Comparison of ENCODE assay signal across 8 cellular contexts in genomic region chr4:128061566-128062536, GRCh38. TPM values are rescaled to one million over a fixed set of nuclear protein-coding genes. Genes with fewer than 3 reads are reported as not detected.
DNase-seq lines count a peak whose midpoint lies in the region; ATAC-seq and TF ChIP-seq lines count a peak whose summit lies in the region.

No MANE protein-coding gene starts in this region.

- H2AK9ac ChIP-seq in IMR-90 (replicated peaks; ENCODE audit: low read depth, low read length, poor library complexity): peak overlapping the region; percentile 95

- H3K56ac ChIP-seq in IMR-90 (ENCODE audit: extremely low read depth, insufficient read depth, low read length): peak overlapping the region; percentile 16; the same call in 1 of the 2 replicates

- H3K9me3 ChIP-seq in DND-41 (ENCODE audit: insufficient read depth, low read length, severe bottlenecking): no peaks in the 10 kb centered on the region
- H3K9me3 ChIP-seq in IMR-90 (ENCODE audit: control insufficient read depth, insufficient read depth, low read length): no peaks in the 10 kb centered on the region
- no peaks in the 10 kb centered on the region for H3K9me3 ChIP-seq in neutrophil
- H3K9me3 ChIP-seq in subcutaneous abdominal adipose tissue (ENCODE audit: control insufficient read depth in 5 of 5, low read length in 5 of 5): no peaks in the 10 kb centered on the region

- no peaks in the 10 kb centered on the region for H3K9me1 ChIP-seq in IMR-90 (ENCODE audit: insufficient read depth, low read length)

- H2BK120ac ChIP-seq in IMR-90 (ENCODE audit: low read depth, low read length): no peak overlapping the region; the same call in 1 of the 2 replicates

- H3K27me3 ChIP-seq in DND-41 (ENCODE audit: insufficient read depth, low read length, poor library complexity) (no peaks in the 10 kb centered on the region), IMR-90 (ENCODE audit: control insufficient read depth, insufficient read depth, low read length) (no peaks in the 10 kb centered on the region), neutrophil (peaks cover 5% of the 10 kb centered on the region), subcutaneous abdominal adipose tissue (ENCODE audit: control insufficient read depth in 5 of 5, insufficient read depth in 4 of 5, low read length in 5 of 5) (no peaks in the 10 kb centered on the region)

- H2BK15ac ChIP-seq in IMR-90 (ENCODE audit: low read depth, low read length): no peak overlapping the region

- ATAC-seq in DND-41 (ENCODE audit: insufficient read depth, low read depth): peak; percentile 44
- ATAC-seq in GM21619 (IDR thresholded peaks at IDR 0.05; ENCODE audit: unreplicated experiment): peak; percentile 35
- ATAC-seq in IMR-90 (ENCODE audit: low read depth): peak; percentile 31

- TF ChIP-seq POLR2A in IMR-90 (IDR thresholded peaks at IDR 0.05; ENCODE audit: low read depth, low read length): no peak

- peak; percentile 32 for TF ChIP-seq CTCF in DND-41 (IDR thresholded peaks at IDR 0.05; ENCODE audit: borderline replicate concordance, extremely low read depth, low read length, poor library complexity, severe bottlenecking)
- TF ChIP-seq CTCF in IMR-90 (conservative IDR thresholded peaks at IDR 0.05; ENCODE audit: low read depth, low read length): no peak
- TF ChIP-seq CTCF in RWPE1 (conservative IDR thresholded peaks at IDR 0.05; ENCODE audit: low read depth): no peak; the same call in 1 of the 2 replicates
- TF ChIP-seq CTCF in neutrophil (IDR thresholded peaks at IDR 0.05): no peak

- peak overlapping the region; percentile 56 for H2BK5ac ChIP-seq in IMR-90 (ENCODE audit: low read depth, low read length, poor library complexity, severe bottlenecking)

- H4K91ac ChIP-seq in IMR-90 (ENCODE audit: insufficient read depth, low read depth, low read length): no peak overlapping the region

- 0% methylated on average over 28 of the region's 101 CpGs; no CpG with 5 or more reads in 1 of the 2 experiments for WGBS in IMR-90 (ENCODE audit: extremely low coverage in 2 of 2, insufficient read length in 1 of 2), 2 experiments

- H3K4me1 ChIP-seq in DND-41 (ENCODE audit: insufficient read depth, low read length): peaks cover 20% of the 10 kb centered on the region
- H3K4me1 ChIP-seq in IMR-90 (ENCODE audit: control insufficient read depth, insufficient read depth, low read length): no peaks in the 10 kb centered on the region
- H3K4me1 ChIP-seq in neutrophil (ENCODE audit: control insufficient read depth in 1 of 2, insufficient read depth in 1 of 2, low read depth in 1 of 2, low read length in 1 of 2): peaks cover 16 to 20% of the 10 kb centered on the region in 2 experiments
- peaks cover 0 to 17% (median 15%) of the 10 kb centered on the region in 5 donors for H3K4me1 ChIP-seq in subcutaneous abdominal adipose tissue (ENCODE audit: control insufficient read depth in 5 of 5, insufficient read depth in 5 of 5, low read length in 5 of 5)

- no peak overlapping the region for H4K8ac ChIP-seq in IMR-90 (ENCODE audit: low read depth in 2 of 2, low read length in 2 of 2)

- H3K14ac ChIP-seq in IMR-90 (replicated peaks; ENCODE audit: low read depth, low read length): 0 out of 2 replicates have a peak overlapping the region, but pooled peaks have one; percentile 10

- H2AFZ ChIP-seq in DND-41 (ENCODE audit: low read depth, low read length) (peak overlapping the region; percentile 97), IMR-90 (replicated peaks; ENCODE audit: low read length, poor library complexity) (peak overlapping the region; percentile 99)

- POLR2A ChIA-PET in IMR-90 (lab: Charles Lee; ENCODE audit: unreplicated experiment): interaction anchor here (0.6 kb wide), 2 partner anchors 107 to 280 kb away, joined by 14 to 21 read pairs; partner anchors contain the start of gene HSPA4L
- POLR2A ChIA-PET in RWPE1 (lab: Yijun Ruan, JAX; ENCODE audit: low non-redundant PET): interaction anchor here (0.6 to 1.9 kb wide), 2 partner anchors 96 to 97 kb away, joined by 3 to 15 read pairs; partner anchors contain the start of genes ABHD18 and MFSD8

- H3K79me2 ChIP-seq in DND-41 (ENCODE audit: insufficient read depth, low read length): peaks cover 55% of the 10 kb centered on the region

- H3K4me3 ChIP-seq in DND-41 (ENCODE audit: low read depth in 1 of 2, low read length in 2 of 2): peak overlapping the region; percentile 70 to 76; a peak in 3 of 4 replicates
- H3K4me3 ChIP-seq in IMR-90 (ENCODE audit: insufficient read depth, low read depth, low read length): peak overlapping the region; percentile 77
- peak overlapping the region; percentile 74 to 78 for H3K4me3 ChIP-seq in neutrophil (ENCODE audit: low read depth in 1 of 2, low read length in 1 of 2)
- peak overlapping the region; percentile 52 to 88 (median 79) for H3K4me3 ChIP-seq in subcutaneous abdominal adipose tissue (ENCODE audit: low read depth in 1 of 5, low read length in 5 of 5)

- intact Hi-C loops in IMR-90 (cut with micrococcal nuclease): loop anchor here (2.0 to 10.0 kb wide), 3 partner anchors 97 to 279 kb away; partner anchors contain the start of genes ABHD18, HSPA4L, MFSD8 and PGRMC2

- DNase-seq in DND-41 (peak; percentile 57), IMR-90 (peak; percentile 15), RWPE1 (ENCODE audit: low spot score) (peak; percentile 64), germinal center (ENCODE audit: low spot score) (peak; percentile 66)
- peak; percentile 19 to 37 (median 30) for DNase-seq in activated naive CD4-positive, alpha-beta T cell (lab: John Stamatoyannopoulos, UW)

- H3K36me3 ChIP-seq in DND-41 (ENCODE audit: insufficient read depth, low read length): no peaks in the 10 kb centered on the region; the same call in 1 of the 2 replicates
- no peaks in the 10 kb centered on the region for H3K36me3 ChIP-seq in IMR-90 (ENCODE audit: control insufficient read depth, insufficient read depth, low read length)
- H3K36me3 ChIP-seq in neutrophil: no peaks in the 10 kb centered on the region
- H3K36me3 ChIP-seq in subcutaneous abdominal adipose tissue (ENCODE audit: control insufficient read depth in 5 of 5, insufficient read depth in 5 of 5, low read length in 5 of 5): no peaks in the 10 kb centered on the region

- dilution Hi-C loops in IMR-90 (cut with HindIII; ENCODE audit: low sequenced_read_pairs, unreplicated experiment): no loop called here

- no peak overlapping the region for H4K5ac ChIP-seq in IMR-90 (ENCODE audit: low read depth, low read length)

- H3K9ac ChIP-seq in DND-41 (ENCODE audit: low read depth, low read length) (peak overlapping the region; percentile 99), IMR-90 (ENCODE audit: low read depth, low read length) (peak overlapping the region; percentile 93), subcutaneous abdominal adipose tissue (ENCODE audit: low read length in 5 of 5) (peak overlapping the region in 4 of 5 donors; percentile 78 to 91 (median 83))

- H3K23ac ChIP-seq in IMR-90 (ENCODE audit: low read depth, low read length): peak overlapping the region; percentile 95

- in situ Hi-C loops in IMR-90 (cut with MboI; ENCODE audit: low sequenced_read_pairs): no loop called here

- TF ChIP-seq RAD21 in IMR-90 (IDR thresholded peaks at IDR 0.05; ENCODE audit: low read length): no peak

- CTCF ChIA-PET in IMR-90 (lab: Yijun Ruan, JAX): interaction anchor here (0.6 to 1.0 kb wide), 4 partner anchors 11 to 96 kb away, joined by 3 to 4 read pairs (median 3); partner anchors contain the start of genes ABHD18 and MFSD8
- CTCF ChIA-PET in RWPE1 (lab: Yijun Ruan, JAX): interaction anchor here (0.5 to 0.6 kb wide), 3 partner anchors 10 to 259 kb away, joined by 3 to 7 read pairs (median 5); no protein-coding TSS in a partner anchor

- H2AK5ac ChIP-seq in IMR-90 (ENCODE audit: low read depth, low read length): peak overlapping the region; percentile 87; the same call in 1 of the 2 replicates

- H3K79me1 ChIP-seq in IMR-90 (ENCODE audit: low read depth in 1 of 2, low read length in 2 of 2): peaks cover 5 to 16% of the 10 kb centered on the region in 2 experiments; a peak in 3 of 4 replicates

- H3K27ac ChIP-seq in DND-41 (ENCODE audit: low read length) (peak overlapping the region; percentile 96), IMR-90 (ENCODE audit: insufficient read depth, low read length) (peak overlapping the region; percentile 85), RWPE1 (peak overlapping the region; percentile 96), neutrophil (peak overlapping the region; percentile 83), subcutaneous abdominal adipose tissue (ENCODE audit: low read depth, low read length) (peak overlapping the region; percentile 93)

- H3K4me2 ChIP-seq in DND-41 (ENCODE audit: insufficient read depth, low read length): peak overlapping the region; percentile 69
- H3K4me2 ChIP-seq in IMR-90 (ENCODE audit: low read depth, low read length): peak overlapping the region; percentile 88

- BruUV-seq in IMR-90 (replicated peaks; lab: Mats Ljungman, UMichigan): no TSS peak

- peak overlapping the region; percentile 72; the same call in 1 of the 2 replicates for H3K4ac ChIP-seq in IMR-90 (ENCODE audit: low read depth, low read length)

- no peak overlapping the region; the same call in 1 of the 2 replicates for H2BK20ac ChIP-seq in IMR-90 (ENCODE audit: low read depth, low read length)

- H3K18ac ChIP-seq in IMR-90 (ENCODE audit: low read depth, low read length): no peak overlapping the region

- H4K20me1 ChIP-seq in DND-41 (ENCODE audit: insufficient read depth, low read length): peaks cover 10% of the 10 kb centered on the region; the same call in 1 of the 2 replicates
- peaks cover 11% of the 10 kb centered on the region for H4K20me1 ChIP-seq in IMR-90 (ENCODE audit: insufficient read depth, low read length)

TF ChIP-seq in IMR-90, 13 proteins besides CTCF, POLR2A, EP300 and RAD21:
- TF ChIP-seq CEBPB (IDR thresholded peaks at IDR 0.05; ENCODE audit: low read depth, low read length) (no peak), MAZ (IDR thresholded peaks at IDR 0.05; ENCODE audit: borderline replicate concordance, low read depth, low read length) (peak; percentile 5; the same call in 1 of the 2 replicates)

RNA-seq across cellular contexts. Expression of gene LARP1B, which starts 0.7 kb away (rescaled TPM):
- 11.1 and 21.9 TPM in 2 replicates for total RNA-seq in IMR-90 (2012; rRNA removed)
- 7.9 and 8.8 TPM in 2 replicates for polyA plus RNA-seq in IMR-90 (2012; rRNA removed)
- polyA plus RNA-seq in IMR-90 (2012; cell fraction: cytosol; rRNA removed): 1.1 and 1.4 TPM in 2 replicates
- 2.3 and 17.5 TPM in 2 replicates for polyA plus RNA-seq in IMR-90 (2012; cell fraction: nucleus; rRNA removed; ENCODE audit: low replicate concordance)

Comparison
In these comparisons a context has a peak if more than half of its experiments do, and no peak if none do; other contexts are left out.
1. Peak in every context shown above with its lines: DNase-seq, ATAC-seq, H3K4me3 ChIP-seq and H3K27ac ChIP-seq.
2. DNase-seq: peak in every context shown above with its lines; median percentile 66 in germinal center; 64 in RWPE1; 57 in DND-41; 30 in activated naive CD4-positive, alpha-beta T cell; 15 in IMR-90.